13 cellular contexts compared by ENCODE assay signal in the genomic region with DNA sequence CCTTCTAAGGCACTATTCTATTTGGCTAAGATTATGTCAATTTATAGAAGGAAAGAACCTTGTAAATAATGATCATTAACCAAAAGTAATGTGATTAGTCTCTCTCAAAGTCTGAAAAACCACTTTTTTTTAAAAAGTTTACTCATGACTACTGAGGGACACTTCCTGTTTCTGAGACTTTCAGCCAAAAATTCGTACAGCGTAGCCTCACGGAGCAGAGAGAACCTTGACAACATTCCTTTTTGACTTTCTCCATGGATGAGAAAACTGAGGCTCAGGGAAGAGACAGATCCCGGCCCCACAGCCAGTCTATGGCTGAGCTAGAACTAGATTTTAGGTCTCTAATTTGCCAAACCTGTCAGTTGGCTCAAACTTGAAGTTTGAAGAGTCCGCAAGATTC.
DNase-seq lines count a peak whose midpoint lies in the region; ATAC-seq and TF ChIP-seq lines count a peak whose summit lies in the region.
"Had no signal": no experiment of that assay in that cellular context is flagged by ENCODE, and none has a peak within 500 bp of the region (broad histone marks: within the 10 kb centered on the region; RNA-seq: fewer than 3 reads in every experiment).

No MANE protein-coding gene starts in this region.

- no peaks in the 10 kb centered on the region for H3K9me3 ChIP-seq in T-helper 17 cell (ENCODE audit: control insufficient read depth, low read length, poor library complexity, severe bottlenecking)
- no peaks in the 10 kb centered on the region for H3K9me3 ChIP-seq in transverse colon
- no peaks in the 10 kb centered on the region for H3K9me3 ChIP-seq in Karpas-422 (ENCODE audit: low read length)
- H3K9me3 ChIP-seq: BE2C had no signal

- CTCF ChIA-PET in activated naive CD4-positive, alpha-beta T cell treated with anti-CD3 and anti-CD28 coated beads, Interleukin-2, amount 10 ng/mL, durations not matched to agents 7 days and 5 days (lab: Charles Lee), result interaction anchor here (1.0 to 1.9 kb wide), 2 partner anchors 11 to 49 kb away, joined by 3 to 6 read pairs; no protein-coding TSS in a partner anchor

- no peak overlapping the region for H2AFZ ChIP-seq in Karpas-422 (ENCODE audit: low read length)

- DNase-seq in activated naive CD4-positive, alpha-beta T cell treated with anti-CD3 and anti-CD28 coated beads, Interleukin-2, amount 10 ng/mL, durations not matched to agents 7 days and 5 days, result no peak
- no peak for DNase-seq in activated naive CD4-positive, alpha-beta T cell treated with Interleukin-2 at 50 U/mL for 16 hours
- DNase-seq in T-helper 17 cell, result no peak
- no peak for DNase-seq in immature natural killer cell
- DNase-seq in transverse colon, result no peak
- DNase-seq in Karpas-422, result no peak
- DNase-seq in NCI-H1092 (lab: John Stamatoyannopoulos, UW), result no peak
- no peak for DNase-seq in AG20443 (ENCODE audit: low spot score)
- DNase-seq: BE2C; Kasumi-1; NCI-H2227 treated with DMSO at 0.1 percent for 48 hours; SIG-M5; stimulated activated naive CD4-positive, alpha-beta T cell had no signal

- intact Hi-C loops in transverse colon (cut with DNase I; ENCODE audit: low total_unique reads), result no loop called here

- no peaks in the 10 kb centered on the region for H3K9me3 Mint-ChIP-seq in activated naive CD4-positive, alpha-beta T cell treated with anti-CD3 and anti-CD28 coated beads, Interleukin-2, amount 10 ng/mL, durations not matched to agents 7 days and 5 days
- H3K9me3 Mint-ChIP-seq in immature natural killer cell, result no peaks in the 10 kb centered on the region

- H3K4me2 ChIP-seq in Karpas-422 (ENCODE audit: low read depth, low read length, poor library complexity, severe bottlenecking), result no peak overlapping the region

- H4K20me1 ChIP-seq in Karpas-422 (ENCODE audit: insufficient read depth, low read depth, low read length), result no peaks in the 10 kb centered on the region

- peak overlapping the region; percentile 93 for H3K27ac Mint-ChIP-seq in activated naive CD4-positive, alpha-beta T cell treated with anti-CD3 and anti-CD28 coated beads, Interleukin-2, amount 10 ng/mL, durations not matched to agents 7 days and 5 days
- peak overlapping the region; percentile 100 for H3K27ac Mint-ChIP-seq in T-helper 17 cell
- peak overlapping the region; percentile 77 to 98 (median 82) for H3K27ac Mint-ChIP-seq in immature natural killer cell

- peaks cover 94% of the 10 kb centered on the region for H3K36me3 Mint-ChIP-seq in activated naive CD4-positive, alpha-beta T cell treated with anti-CD3 and anti-CD28 coated beads, Interleukin-2, amount 10 ng/mL, durations not matched to agents 7 days and 5 days
- peaks cover 20% of the 10 kb centered on the region for H3K36me3 Mint-ChIP-seq in T-helper 17 cell (ENCODE audit: low read depth)
- H3K36me3 Mint-ChIP-seq in immature natural killer cell, result peaks cover 0 to 4% (median 0%) of the 10 kb centered on the region in 3 donors

- H3K4me3 Mint-ChIP-seq in activated naive CD4-positive, alpha-beta T cell treated with anti-CD3 and anti-CD28 coated beads, Interleukin-2, amount 10 ng/mL, durations not matched to agents 7 days and 5 days, result peak overlapping the region; percentile 80
- H3K4me3 Mint-ChIP-seq in T-helper 17 cell, result peak overlapping the region; percentile 91
- H3K4me3 Mint-ChIP-seq in immature natural killer cell, result peak overlapping the region in 1 of 5 donors; percentile 42

- no peaks in the 10 kb centered on the region for H3K36me3 ChIP-seq in transverse colon
- H3K36me3 ChIP-seq in Karpas-422 (ENCODE audit: insufficient read depth, low read length), result no peaks in the 10 kb centered on the region
- H3K36me3 ChIP-seq: BE2C had no signal

- H3K79me2 ChIP-seq in Karpas-422 (ENCODE audit: low read length), result no peaks in the 10 kb centered on the region

- no peak for TF ChIP-seq CTCF in transverse colon (IDR thresholded peaks at IDR 0.05)

- no peak overlapping the region for H3K4me3 ChIP-seq in transverse colon
- H3K4me3 ChIP-seq in Karpas-422 (ENCODE audit: low read length), result no peak overlapping the region

- H3K27ac ChIP-seq in transverse colon (peak overlapping the region; percentile 23 to 59 (median 44)), Karpas-422 (ENCODE audit: low read length) (no peak overlapping the region)

- ATAC-seq in T-helper 17 cell, result no peak

- H3K9me2 ChIP-seq in Karpas-422 (replicated peaks; ENCODE audit: insufficient read depth, low read length), result no peaks in the 10 kb centered on the region

- H3K9ac ChIP-seq in Karpas-422 (ENCODE audit: low read length), result no peak overlapping the region

- TF ChIP-seq POLR2A in transverse colon (IDR thresholded peaks at IDR 0.05), result no peak

- in situ Hi-C loops in transverse colon (cut with MboI; ENCODE audit: low pct_ligation_motif_present in 1 of 4, low pct_unique_long_range_greater_than_20kb in 1 of 4, low sequenced_read_pairs in 3 of 4), result no loop called here

- H3K27me3 ChIP-seq in transverse colon (no peaks in the 10 kb centered on the region), Karpas-422 (ENCODE audit: low read length) (0 out of 2 replicates have a peak, but pooled peaks cover 8% of the 10 kb centered on the region)
- H3K27me3 ChIP-seq: BE2C had no signal

- H3K4me1 Mint-ChIP-seq in activated naive CD4-positive, alpha-beta T cell treated with anti-CD3 and anti-CD28 coated beads, Interleukin-2, amount 10 ng/mL, durations not matched to agents 7 days and 5 days, result peaks cover 96% of the 10 kb centered on the region
- H3K4me1 Mint-ChIP-seq in T-helper 17 cell (peaks cover 70% of the 10 kb centered on the region), immature natural killer cell (peaks cover 81 to 95% of the 10 kb centered on the region in 2 donors)

- peaks cover 4 to 22% (median 10%) of the 10 kb centered on the region in 4 donors for H3K4me1 ChIP-seq in transverse colon
- peaks cover 63% of the 10 kb centered on the region for H3K4me1 ChIP-seq in Karpas-422 (ENCODE audit: low read length)

- no peak for TF ChIP-seq EP300 in transverse colon (IDR thresholded peaks at IDR 0.05; ENCODE audit: low read depth)

- H3K27me3 Mint-ChIP-seq in activated naive CD4-positive, alpha-beta T cell treated with anti-CD3 and anti-CD28 coated beads, Interleukin-2, amount 10 ng/mL, durations not matched to agents 7 days and 5 days, result no peaks in the 10 kb centered on the region
- H3K27me3 Mint-ChIP-seq in T-helper 17 cell, result no peaks in the 10 kb centered on the region
- peaks cover 0 to 1% (median 0%) of the 10 kb centered on the region in 3 donors for H3K27me3 Mint-ChIP-seq in immature natural killer cell (ENCODE audit: low read depth in 3 of 3)

- 68 to 77% methylated on average over 4 to 5 of the region's 5 CpGs for WGBS in transverse colon (ENCODE audit: low coverage in 1 of 2), 2 donors
